8 cellular contexts compared by ENCODE assay signal in genomic region chr20:52212943-52213342, GRCh38.
"Had no signal": no experiment of that assay in that cellular context is flagged by ENCODE, and none has a peak within 500 bp of the region (broad histone marks: within the 10 kb centered on the region; RNA-seq: fewer than 3 reads in every experiment).

No MANE protein-coding gene starts in this region.

- H3K4me3 ChIP-seq: GM12878 had no signal

- FAIRE-seq: G401.6, GM12878, GM12891, GM12892, GM18507, GM19239 had no signal

- ATAC-seq: GM12878 had no signal

- DNase-seq: GDM1, GF-D8 had no signal
